Comparison of ENCODE assay signal across 24 cellular contexts in genomic region chr7:136509466-136509865, GRCh38.
"Had no signal": no experiment of that assay in that cellular context is flagged by ENCODE, and none has a peak within 500 bp of the region (broad histone marks: within the 10 kb centered on the region; RNA-seq: fewer than 3 reads in every experiment).

No MANE protein-coding gene starts in this region.

- H3K36me3 ChIP-seq: esophagus muscularis mucosa, gastroesophageal sphincter, pancreas, prostate gland, spleen, tibial nerve, upper lobe of right lung, vagina had no signal

- FAIRE-seq: pancreas had no signal

- H3K27me3 Mint-ChIP-seq: central memory CD8-positive, alpha-beta T cell; dendritic cell treated with granulocyte-macrophage colony-stimulating factor and Interleukin-4, amounts not matched to agents 40 ng/mL and 50 ng/mL, for 4 days; effector memory CD8-positive, alpha-beta T cell; naive B cell; stimulated activated memory B cell treated with anti-CD40 and anti-IgM and Interleukin-4, amounts not matched to agents 10 μg/mL and 1 μg/mL and 100 μg/mL, for 72 hours; stimulated activated naive CD8-positive, alpha-beta T cell treated with anti-CD3 and anti-CD28 coated beads, Interleukin-15, Interleukin-2, amounts not matched to agents 100 ng/mL and 50 ng/mL, for 24 hours had no signal

- H3K9me3 Mint-ChIP-seq: mesothelial cell of epicardium, nephron had no signal

- H3K4me3 Mint-ChIP-seq: central memory CD8-positive, alpha-beta T cell; dendritic cell treated with granulocyte-macrophage colony-stimulating factor and Interleukin-4, amounts not matched to agents 40 ng/mL and 50 ng/mL, for 4 days; effector memory CD8-positive, alpha-beta T cell; mesothelial cell of epicardium; naive B cell; nephron; stimulated activated memory B cell treated with anti-CD40 and anti-IgM and Interleukin-4, amounts not matched to agents 10 μg/mL and 1 μg/mL and 100 μg/mL, for 72 hours; stimulated activated naive CD8-positive, alpha-beta T cell treated with anti-CD3 and anti-CD28 coated beads, Interleukin-15, Interleukin-2, amounts not matched to agents 100 ng/mL and 50 ng/mL, for 24 hours had no signal

- H3K4me1 ChIP-seq: esophagus muscularis mucosa, gastroesophageal sphincter, pancreas, prostate gland, spleen, tibial nerve, upper lobe of right lung, vagina had no signal

- H3K27ac ChIP-seq: epithelial cell of prostate, esophagus muscularis mucosa, gastroesophageal sphincter, hepatocyte, pancreas, prostate gland, spleen, tibial nerve, upper lobe of right lung, vagina had no signal

- H3K27ac Mint-ChIP-seq: dendritic cell treated with granulocyte-macrophage colony-stimulating factor and Interleukin-4, amounts not matched to agents 40 ng/mL and 50 ng/mL, for 4 days; effector memory CD8-positive, alpha-beta T cell; mesothelial cell of epicardium; nephron; stimulated activated memory B cell treated with anti-CD40 and anti-IgM and Interleukin-4, amounts not matched to agents 10 μg/mL and 1 μg/mL and 100 μg/mL, for 72 hours; stimulated activated naive CD8-positive, alpha-beta T cell treated with anti-CD3 and anti-CD28 coated beads, Interleukin-15, Interleukin-2, amounts not matched to agents 100 ng/mL and 50 ng/mL, for 24 hours had no signal

- H3K27me3 ChIP-seq: esophagus muscularis mucosa, gastroesophageal sphincter, hepatocyte, pancreas, spleen, tibial nerve, upper lobe of right lung, vagina had no signal

- H3K79me2 ChIP-seq: hepatocyte had no signal

- H3K9me3 ChIP-seq: esophagus muscularis mucosa, pancreas, prostate gland, upper lobe of right lung, vagina had no signal

- H3K4me3 ChIP-seq: esophagus muscularis mucosa, gastroesophageal sphincter, hepatocyte, pancreas, prostate gland, spleen, tibial nerve, upper lobe of right lung, vagina had no signal

- DNase-seq: effector memory CD8-positive, alpha-beta T cell; left colon; mammary epithelial cell; naive B cell; pancreas; spleen; stimulated activated CD4-positive, alpha-beta T cell treated with anti-CD3 and anti-CD28 coated beads, Interleukin-15, amount 100 ng/mL, for 24 hours; stimulated activated CD4-positive, alpha-beta T cell treated with anti-CD3 and anti-CD28 coated beads, Interleukin-1b, Interleukin-23, amount 100 ng/mL, for 48 hours; stimulated activated CD4-positive, alpha-beta T cell treated with anti-CD3 and anti-CD28 coated beads, Interleukin-4, amount 100 ng/mL, for 24 hours; upper lobe of right lung had no signal

- H3K36me3 Mint-ChIP-seq: mesothelial cell of epicardium; naive B cell; stimulated activated memory B cell treated with anti-CD40 and anti-IgM and Interleukin-4, amounts not matched to agents 10 μg/mL and 1 μg/mL and 100 μg/mL, for 72 hours had no signal

- ATAC-seq: effector memory CD8-positive, alpha-beta T cell; gastroesophageal sphincter; left colon; pancreas; sciatic nerve; stimulated activated memory B cell treated with anti-CD40 and anti-IgM and Interleukin-4, amounts not matched to agents 10 μg/mL and 1 μg/mL and 100 μg/mL, for 72 hours; upper lobe of right lung had no signal

- H3K4me2 ChIP-seq: hepatocyte had no signal

- H2AFZ ChIP-seq: hepatocyte had no signal

- H3K4me1 Mint-ChIP-seq: central memory CD8-positive, alpha-beta T cell; mesothelial cell of epicardium; naive B cell; nephron; stimulated activated memory B cell treated with anti-CD40 and anti-IgM and Interleukin-4, amounts not matched to agents 10 μg/mL and 1 μg/mL and 100 μg/mL, for 72 hours had no signal
